ENCODE assay signal across 23 cellular contexts in genomic region chr10:128111686-128112085, GRCh38.
"Had no signal": no experiment of that assay in that cellular context is flagged by ENCODE, and none has a peak within 500 bp of the region (broad histone marks: within the 10 kb centered on the region; RNA-seq: fewer than 3 reads in every experiment).

No MANE protein-coding gene starts in this region.

- H3K27ac ChIP-seq: epithelial cell of prostate, esophagus squamous epithelium, gastroesophageal sphincter, left ventricle myocardium inferior, neutrophil, psoas muscle, right lobe of liver, testis, tibial nerve, upper lobe of right lung, vagina had no signal

- H3K4me1 Mint-ChIP-seq: naive thymus-derived CD8-positive, alpha-beta T cell; stimulated activated naive B cell treated with anti-CD40 and anti-IgM and Interleukin-4, amounts not matched to agents 10 μg/mL and 1 μg/mL and 100 μg/mL, for 72 hours; stimulated activated naive CD8-positive, alpha-beta T cell treated with anti-CD3 and anti-CD28 coated beads, Interleukin-15, amount 100 ng/mL, for 72 hours had no signal

- H3K27ac Mint-ChIP-seq: effector memory CD8-positive, alpha-beta T cell; stimulated activated naive B cell treated with anti-CD40 and anti-IgM and Interleukin-4, amounts not matched to agents 10 μg/mL and 1 μg/mL and 100 μg/mL, for 72 hours; stimulated activated naive CD8-positive, alpha-beta T cell treated with anti-CD3 and anti-CD28 coated beads, Interleukin-15, amount 100 ng/mL, for 72 hours had no signal

- H3K9me3 Mint-ChIP-seq: dendritic cell treated with granulocyte-macrophage colony-stimulating factor and Interleukin-4, amounts not matched to agents 40 ng/mL and 50 ng/mL, for 4 days; effector memory CD8-positive, alpha-beta T cell; naive thymus-derived CD8-positive, alpha-beta T cell; stimulated activated naive B cell treated with anti-CD40 and anti-IgM and Interleukin-4, amounts not matched to agents 10 μg/mL and 1 μg/mL and 100 μg/mL, for 72 hours; stimulated activated naive CD8-positive, alpha-beta T cell treated with anti-CD3 and anti-CD28 coated beads, Interleukin-15, amount 100 ng/mL, for 72 hours had no signal

- H3K27me3 Mint-ChIP-seq: dendritic cell treated with granulocyte-macrophage colony-stimulating factor and Interleukin-4, amounts not matched to agents 40 ng/mL and 50 ng/mL, for 4 days; effector memory CD8-positive, alpha-beta T cell; naive thymus-derived CD8-positive, alpha-beta T cell; stimulated activated naive B cell treated with anti-CD40 and anti-IgM and Interleukin-4, amounts not matched to agents 10 μg/mL and 1 μg/mL and 100 μg/mL, for 72 hours; stimulated activated naive CD8-positive, alpha-beta T cell treated with anti-CD3 and anti-CD28 coated beads, Interleukin-15, amount 100 ng/mL, for 72 hours had no signal

- DNase-seq: effector memory CD8-positive, alpha-beta T cell; esophagus squamous epithelium; foreskin fibroblast; glutamatergic neuron; islet precursor cell; left ventricle myocardium inferior; mesendoderm; naive thymus-derived CD8-positive, alpha-beta T cell; psoas muscle; retina; right lobe of liver; stimulated activated CD4-positive, alpha-beta T cell treated with anti-CD3 and anti-CD28 coated beads, Interleukin-4, amount 100 ng/mL, for 24 hours; stimulated activated naive B cell treated with anti-CD40 and anti-IgM and Interleukin-4, amounts not matched to agents 10 μg/mL and 1 μg/mL and 100 μg/mL, for 72 hours; stimulated activated naive CD8-positive, alpha-beta T cell treated with anti-CD3 and anti-CD28 coated beads, Interleukin-15, amount 100 ng/mL, for 72 hours; testis; upper lobe of right lung had no signal

- H3K36me3 ChIP-seq: gastroesophageal sphincter, left ventricle myocardium inferior, right lobe of liver, tibial nerve, upper lobe of right lung, vagina had no signal

- H3K36me3 Mint-ChIP-seq: naive thymus-derived CD8-positive, alpha-beta T cell; stimulated activated naive B cell treated with anti-CD40 and anti-IgM and Interleukin-4, amounts not matched to agents 10 μg/mL and 1 μg/mL and 100 μg/mL, for 72 hours had no signal

- H3K4me3 Mint-ChIP-seq: dendritic cell treated with granulocyte-macrophage colony-stimulating factor and Interleukin-4, amounts not matched to agents 40 ng/mL and 50 ng/mL, for 4 days; effector memory CD8-positive, alpha-beta T cell; naive thymus-derived CD8-positive, alpha-beta T cell; stimulated activated naive B cell treated with anti-CD40 and anti-IgM and Interleukin-4, amounts not matched to agents 10 μg/mL and 1 μg/mL and 100 μg/mL, for 72 hours; stimulated activated naive CD8-positive, alpha-beta T cell treated with anti-CD3 and anti-CD28 coated beads, Interleukin-15, amount 100 ng/mL, for 72 hours had no signal

- H3K27me3 ChIP-seq: esophagus squamous epithelium, gastroesophageal sphincter, neutrophil, right lobe of liver, testis, tibial nerve, upper lobe of right lung, vagina had no signal

- ATAC-seq: effector memory CD8-positive, alpha-beta T cell; gastroesophageal sphincter; naive thymus-derived CD8-positive, alpha-beta T cell; psoas muscle; right lobe of liver; stimulated activated naive B cell treated with anti-CD40 and anti-IgM and Interleukin-4, amounts not matched to agents 10 μg/mL and 1 μg/mL and 100 μg/mL, for 72 hours; stimulated activated naive CD8-positive, alpha-beta T cell treated with anti-CD3 and anti-CD28 coated beads, Interleukin-15, amount 100 ng/mL, for 72 hours; upper lobe of right lung had no signal

- H3K4me1 ChIP-seq: esophagus squamous epithelium, gastroesophageal sphincter, left ventricle myocardium inferior, psoas muscle, right lobe of liver, testis, tibial nerve, upper lobe of right lung, vagina had no signal

- H3K9me3 ChIP-seq: esophagus squamous epithelium, gastroesophageal sphincter, left ventricle myocardium inferior, neutrophil, psoas muscle, right lobe of liver, testis, tibial nerve, upper lobe of right lung, vagina had no signal

- H3K4me3 ChIP-seq: esophagus squamous epithelium, gastroesophageal sphincter, left ventricle myocardium inferior, lung, psoas muscle, right lobe of liver, testis, tibial nerve, upper lobe of right lung, vagina had no signal
